In genomic region chr13:90396266-90396665, GRCh38 we compare ENCODE assay signal across 2 cellular contexts.
TF ChIP-seq lines count a peak whose summit lies in the region.

No MANE protein-coding gene starts in this region.

TF ChIP-seq in GM23338, 12 proteins besides CTCF, POLR2A, EP300 and RAD21:
- TF ChIP-seq EZH2 (IDR thresholded peaks at IDR 0.05; ENCODE audit: low read depth, unreplicated experiment) (no peak), NANOG (IDR thresholded peaks at IDR 0.05; ENCODE audit: borderline replicate concordance) (no peak), ZNF114 (CRISPR knock-in tag; IDR thresholded peaks at IDR 0.05) (no peak), CREB1 (CRISPR knock-in tag; IDR thresholded peaks at IDR 0.05; ENCODE audit: low read depth) (no peak), STAT1 (IDR thresholded peaks at IDR 0.05; ENCODE audit: unreplicated experiment) (no peak), POLR2AphosphoS5 (IDR thresholded peaks at IDR 0.05; ENCODE audit: low read depth) (no peak), ZNF462 (CRISPR knock-in tag; IDR thresholded peaks at IDR 0.05) (no peak), EZH2phosphoT487 (IDR thresholded peaks at IDR 0.05; ENCODE audit: unreplicated experiment) (no peak), REST (IDR thresholded peaks at IDR 0.05; ENCODE audit: unreplicated experiment) (no peak)

TF ChIP-seq in H1, 55 proteins besides CTCF, POLR2A, EP300 and RAD21:
- no peak for TF ChIP-seq ZNF274 (IDR thresholded peaks at IDR 0.05; ENCODE audit: borderline replicate concordance, extremely low read depth, low read length)
- no peak for TF ChIP-seq TCF12 (IDR thresholded peaks at IDR 0.05; ENCODE audit: low read depth, low read length)
- TF ChIP-seq RNF2 (IDR thresholded peaks at IDR 0.05; ENCODE audit: borderline replicate concordance, low read depth, low read length, missing control alignments, poor library complexity, severe bottlenecking) = no peak
- TF ChIP-seq FOSL1 (IDR thresholded peaks at IDR 0.05; ENCODE audit: insufficient read depth, low read depth, low read length) = no peak
- no peak for TF ChIP-seq NRF1 (IDR thresholded peaks at IDR 0.05; ENCODE audit: low read depth, low read length)
- TF ChIP-seq CHD7 (IDR thresholded peaks at IDR 0.05; ENCODE audit: insufficient replicate concordance, low read length) = no peak
- no peak for TF ChIP-seq TAF1 (IDR thresholded peaks at IDR 0.05; ENCODE audit: low read depth, low read length)
- TF ChIP-seq CBX5 (IDR thresholded peaks at IDR 0.05; ENCODE audit: low read depth, low read length) = no peak
- no peak for TF ChIP-seq KDM5A (IDR thresholded peaks at IDR 0.05; ENCODE audit: low read length)
- no peak for TF ChIP-seq MAFK (IDR thresholded peaks at IDR 0.05; ENCODE audit: low read depth, low read length)
- no peak for TF ChIP-seq SP1 (IDR thresholded peaks at IDR 0.05; ENCODE audit: low read depth, low read length)
